Comparison of ENCODE assay signal across 21 cellular contexts in the genomic region with DNA sequence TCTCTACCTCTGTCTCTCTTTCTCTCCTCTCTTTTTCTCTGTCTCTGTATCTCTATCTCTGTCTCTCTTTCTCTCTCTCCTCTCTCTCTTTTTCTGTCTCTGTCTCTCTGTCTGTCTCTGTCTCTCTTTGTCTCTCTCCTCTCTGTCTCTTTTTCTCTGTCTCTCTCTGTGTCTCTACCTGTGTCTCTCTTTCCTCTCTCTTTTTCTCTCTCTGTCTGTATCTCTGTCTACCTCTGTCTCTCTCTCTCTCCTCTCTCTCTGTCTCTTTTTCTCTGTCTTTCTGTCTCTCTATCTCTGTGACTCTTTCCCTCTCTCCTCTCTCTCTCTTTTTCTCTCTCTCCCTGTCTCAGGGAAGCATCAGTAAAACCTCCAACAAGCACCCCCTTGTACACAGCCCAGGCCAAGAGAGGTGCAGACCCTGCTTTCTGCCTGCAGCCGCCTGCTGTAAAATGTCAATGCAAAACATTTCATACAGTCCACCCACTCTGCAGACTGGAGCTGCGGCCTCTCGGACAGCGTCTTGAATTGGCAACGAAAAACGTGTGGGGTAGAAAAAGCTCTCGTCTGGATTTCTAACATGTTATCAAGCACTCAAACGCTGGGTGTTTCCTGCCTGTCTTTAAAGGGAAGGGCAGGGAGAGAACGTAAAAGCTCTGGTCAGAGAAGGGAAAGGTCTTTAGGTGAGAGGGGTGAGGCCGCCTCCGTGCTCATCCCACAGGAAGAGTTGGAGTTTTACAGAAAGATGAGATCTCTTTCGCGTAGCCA. TPM values are rescaled to one million over a fixed set of nuclear protein-coding genes. Genes with fewer than 3 reads are reported as not detected.
DNase-seq lines count a peak whose midpoint lies in the region; ATAC-seq and TF ChIP-seq lines count a peak whose summit lies in the region.
"Had no signal": no experiment of that assay in that cellular context is flagged by ENCODE, and none has a peak within 500 bp of the region (broad histone marks: within the 10 kb centered on the region; RNA-seq: fewer than 3 reads in every experiment).

No MANE protein-coding gene starts in this region.

- H3K4me1 ChIP-seq in left lung = peaks cover 0 to 8% of the 10 kb centered on the region in 2 donors
- H3K4me1 ChIP-seq: ascending aorta, testis had no signal

- peaks cover 36% of the 10 kb centered on the region for H3K9me3 Mint-ChIP-seq in stimulated activated effector memory CD8-positive, alpha-beta T cell treated with anti-CD3 and anti-CD28 coated beads, Interleukin-12 subunit alpha, Interleukin-12 subunit beta, amount 100 ng/mL, for 72 hours
- H3K9me3 Mint-ChIP-seq: CD8-positive, alpha-beta T cell; nephron had no signal

- intact Hi-C loops in left lung (cut with DNase I) = no loop called here

- no peak overlapping the region for H3K4me3 ChIP-seq in NB4 (ENCODE audit: low read depth, low read length)
- H3K4me3 ChIP-seq in foreskin fibroblast (ENCODE audit: low read depth in 1 of 2, low read length in 2 of 2) = peak overlapping the region; percentile 36 to 43
- no peak overlapping the region for H3K4me3 ChIP-seq in left lung
- H3K4me3 ChIP-seq: ascending aorta, right atrium auricular region, testis had no signal

- peaks cover 42% of the 10 kb centered on the region for H3K4me1 Mint-ChIP-seq in stimulated activated effector memory CD8-positive, alpha-beta T cell treated with anti-CD3 and anti-CD28 coated beads, Interleukin-12 subunit alpha, Interleukin-12 subunit beta, amount 100 ng/mL, for 72 hours

- no peak overlapping the region for H3K27ac ChIP-seq in left lung
- H3K27ac ChIP-seq: 22Rv1, ascending aorta, right atrium auricular region, testis had no signal

- no peaks in the 10 kb centered on the region for H3K36me3 Mint-ChIP-seq in stimulated activated effector memory CD8-positive, alpha-beta T cell treated with anti-CD3 and anti-CD28 coated beads, Interleukin-12 subunit alpha, Interleukin-12 subunit beta, amount 100 ng/mL, for 72 hours
- H3K36me3 Mint-ChIP-seq: CD8-positive, alpha-beta T cell had no signal

- TF ChIP-seq POLR2A in NB4 (IDR thresholded peaks at IDR 0.05; ENCODE audit: extremely low read depth, insufficient read length) = no peak

- no peak for ATAC-seq in stimulated activated effector memory CD8-positive, alpha-beta T cell treated with anti-CD3 and anti-CD28 coated beads, Interleukin-12 subunit alpha, Interleukin-12 subunit beta, amount 100 ng/mL, for 72 hours
- ATAC-seq in left lung = no peak
- ATAC-seq: CD8-positive, alpha-beta T cell had no signal

- H3K4me3 Mint-ChIP-seq in stimulated activated effector memory CD8-positive, alpha-beta T cell treated with anti-CD3 and anti-CD28 coated beads, Interleukin-12 subunit alpha, Interleukin-12 subunit beta, amount 100 ng/mL, for 72 hours = no peak overlapping the region
- H3K4me3 Mint-ChIP-seq: CD8-positive, alpha-beta T cell had no signal

- peak; percentile 5 for DNase-seq in NCI-H748 (lab: John Stamatoyannopoulos, UW; ENCODE audit: unreplicated experiment)
- DNase-seq in NCI-H748 treated with DMSO at 0.1 percent for 48 hours (lab: John Stamatoyannopoulos, UW) = no peak
- DNase-seq in NB4 (ENCODE audit: low read depth) = peak; percentile 35
- DNase-seq in foreskin fibroblast = peak in 1 of 2 donors; percentile 72
- DNase-seq in stimulated activated effector memory CD8-positive, alpha-beta T cell treated with anti-CD3 and anti-CD28 coated beads, Interleukin-12 subunit alpha, Interleukin-12 subunit beta, amount 100 ng/mL, for 72 hours (ENCODE audit: low spot score in 2 of 2) = peak in 1 of 2 donors; percentile 49
- no peak for DNase-seq in left lung
- no peak for DNase-seq in dermis blood vessel endothelial cell
- no peak for DNase-seq in DMS79 treated with DMSO at 0.1 percent for 48 hours (lab: John Stamatoyannopoulos, UW)
- DNase-seq: activated CD4-positive, CD25-positive, alpha-beta regulatory T cell treated with anti-CD3 and anti-CD28 coated beads, Interleukin-2, amount 50 U/mL, for 72 hours; activated CD8-positive, alpha-beta memory T cell treated with anti-CD3 and anti-CD28 coated beads, Interleukin-2, amount 50 U/mL, for 4 hours; activated gamma-delta T cell treated with Interleukin-2 at 50 U/mL for 16 hours; cortex of kidney; erythroblast; testis had no signal

- no peaks in the 10 kb centered on the region for H3K9me3 ChIP-seq in left lung
- H3K9me3 ChIP-seq: ascending aorta, right atrium auricular region, testis had no signal

- H3K27me3 ChIP-seq in left lung = peaks cover 34 to 73% of the 10 kb centered on the region in 2 donors
- H3K27me3 ChIP-seq: ascending aorta, testis had no signal

- H3K27ac Mint-ChIP-seq in stimulated activated effector memory CD8-positive, alpha-beta T cell treated with anti-CD3 and anti-CD28 coated beads, Interleukin-12 subunit alpha, Interleukin-12 subunit beta, amount 100 ng/mL, for 72 hours = peak overlapping the region; percentile 36
- H3K27ac Mint-ChIP-seq: CD8-positive, alpha-beta T cell; nephron had no signal

- no peak for TF ChIP-seq CTCF in NB4 (IDR thresholded peaks at IDR 0.05; ENCODE audit: low read depth, low read length)
- no peak for TF ChIP-seq CTCF in foreskin fibroblast (IDR thresholded peaks at IDR 0.05; ENCODE audit: low read depth, low read length)
- no peak for TF ChIP-seq CTCF in left lung (IDR thresholded peaks at IDR 0.05)

- H3K36me3 ChIP-seq in left lung = no peaks in the 10 kb centered on the region
- H3K36me3 ChIP-seq: ascending aorta, right atrium auricular region had no signal

RNA-seq across cellular contexts. Expression of gene SHOX, which starts 3.7 kb away (rescaled TPM):
- total RNA-seq in left lung (not detected), dermis blood vessel endothelial cell (not detected in 2 replicates)
- total RNA-seq: ascending aorta; CD8-positive, alpha-beta T cell; lung microvascular endothelial cell; NCI-H460; right atrium auricular region had no signal

Comparison
In these comparisons a context has a peak if more than half of its experiments do, and no peak if none do; other contexts are left out.
1. DNase-seq: peak in NCI-H748 (single experiment) and NB4 (single experiment); none in NCI-H748 treated with DMSO at 0.1 percent for 48 hours (single experiment), left lung (0 of 2), dermis blood vessel endothelial cell (single experiment) and DMS79 treated with DMSO at 0.1 percent for 48 hours (single experiment).
2. H3K4me3 ChIP-seq: peak in foreskin fibroblast (2 of 2); none in NB4 (single experiment) and left lung (0 of 2).